ENCODE assay signal across 8 cellular contexts in genomic region chr12:110689601-110690430, GRCh38. TPM values are rescaled to one million over a fixed set of nuclear protein-coding genes. Genes with fewer than 3 reads are reported as not detected.
DNase-seq lines count a peak whose midpoint lies in the region; FAIRE-seq and TF ChIP-seq lines count a peak whose summit lies in the region.

No MANE protein-coding gene starts in this region.

- DNase-seq in NK-92 treated with Interleukin-12 subunit alpha and Interleukin-12 subunit beta, amount 100 ng/mL, for 24 hours (lab: John Stamatoyannopoulos, UW) = peak; percentile 63
- DNase-seq in NK-92 (lab: John Stamatoyannopoulos, UW; ENCODE audit: unreplicated experiment) (no peak), HL-60 (ENCODE audit: low read depth in 1 of 2, low spot score in 1 of 2) (peak in 1 of 2 experiments; percentile 73), fibroblast of mammary gland (ENCODE audit: low read depth) (peak; percentile 16), HT-29 (ENCODE audit: low spot score) (no peak), urothelium cell line (ENCODE audit: low spot score) (no peak)
- peak; percentile 8 for DNase-seq in activated CD8-positive, alpha-beta memory T cell treated with anti-CD3 and anti-CD28 coated beads, Interleukin-2, amount 50 U/mL, for 24 hours (ENCODE audit: extremely low read depth)

- H3K27me3 ChIP-seq in HL-60 (ENCODE audit: insufficient read depth, poor library complexity, severe bottlenecking) = no peaks in the 10 kb centered on the region
- no peaks in the 10 kb centered on the region for H3K27me3 ChIP-seq in parathyroid adenoma (ENCODE audit: control insufficient read depth, insufficient read depth, low read length)

- TF ChIP-seq CTCF in HL-60 (IDR thresholded peaks at IDR 0.05; ENCODE audit: insufficient read depth, low read length) (no peak), fibroblast of mammary gland (conservative IDR thresholded peaks at IDR 0.05; ENCODE audit: control insufficient read depth, insufficient read depth, low read depth, low read length) (no peak), parathyroid adenoma (IDR thresholded peaks at IDR 0.05) (no peak)

- no peaks in the 10 kb centered on the region for H3K36me3 ChIP-seq in parathyroid adenoma (ENCODE audit: control insufficient read depth, insufficient read depth, low read length)

- H3K79me2 ChIP-seq in parathyroid adenoma = no peaks in the 10 kb centered on the region

- H3K27ac ChIP-seq in HL-60 (replicated peaks) = peak overlapping the region; percentile 71
- no peak overlapping the region for H3K27ac ChIP-seq in parathyroid adenoma

- H3K4me3 ChIP-seq in HL-60 (replicated peaks; ENCODE audit: insufficient read depth, low read length) (peak overlapping the region; percentile 61), fibroblast of mammary gland (ENCODE audit: control insufficient read depth, low read depth, low read length) (peak overlapping the region; percentile 43), parathyroid adenoma (ENCODE audit: low read depth, low read length) (no peak overlapping the region)

- H2AFZ ChIP-seq in parathyroid adenoma = peak overlapping the region; percentile 56

- no peak overlapping the region for H3K9ac ChIP-seq in parathyroid adenoma

- H3K9me3 ChIP-seq in parathyroid adenoma (ENCODE audit: control insufficient read depth, low read length) = no peaks in the 10 kb centered on the region

- no peak for FAIRE-seq in urothelium cell line (lab: Jason Lieb, UNC)

- H3K4me1 ChIP-seq in parathyroid adenoma = no peaks in the 10 kb centered on the region

- H3K4me2 ChIP-seq in parathyroid adenoma (ENCODE audit: low read length) = peak overlapping the region; percentile 4

RNA-seq across cellular contexts. Expression of gene HVCN1, which starts 0.9 kb away (rescaled TPM):
- not detected in 2 replicates for total RNA-seq in HT-29 (2014; rRNA removed; shearing (Covaris generic))

RNA-seq across cellular contexts. Expression of gene PPP1CC, which starts 52.9 kb away (rescaled TPM):
- 105 and 120 TPM in 2 replicates for total RNA-seq in HT-29 (2014; rRNA removed; shearing (Covaris generic))

Comparison
In these comparisons a context has a peak if more than half of its experiments do, and no peak if none do; other contexts are left out.
1. DNase-seq: peak in NK-92 treated with Interleukin-12 subunit alpha and Interleukin-12 subunit beta, amount 100 ng/mL, for 24 hours (single experiment), activated CD8-positive, alpha-beta memory T cell treated with anti-CD3 and anti-CD28 coated beads, Interleukin-2, amount 50 U/mL, for 24 hours (single experiment) and fibroblast of mammary gland (single experiment); none in NK-92 (single experiment), HT-29 (single experiment) and urothelium cell line (single experiment).